8 cellular contexts compared by ENCODE assay signal in genomic region chr6:30617565-30618269, GRCh38. TPM values are rescaled to one million over a fixed set of nuclear protein-coding genes. Genes with fewer than 3 reads are reported as not detected.
DNase-seq lines count a peak whose midpoint lies in the region; ATAC-seq, FAIRE-seq and TF ChIP-seq lines count a peak whose summit lies in the region.

Gene MRPS18B (plus strand): TSS chr6:30617840. CDS start chr6:30617866, 26 bp downstream.

- H3K9me3 ChIP-seq in AG04450 (ENCODE audit: control insufficient read depth, insufficient read depth, low read length) = no peaks in the 10 kb centered on the region

- CTCF ChIA-PET in AG04450 (lab: Charles Lee) = interaction anchor here (1.1 to 1.6 kb wide), 4 partner anchors 9 to 113 kb away, joined by 3 to 5 read pairs (median 4); partner anchors contain the start of gene ATAT1

- no peaks in the 10 kb centered on the region for H3K27me3 ChIP-seq in AG04450 (ENCODE audit: control insufficient read depth, insufficient read depth, low read length)

- ATAC-seq in HG03196 (IDR thresholded peaks at IDR 0.05; ENCODE audit: unreplicated experiment) = peak; percentile 69

- peak; percentile 97 for DNase-seq in AG04450 (ENCODE audit: low read depth, low spot score)
- DNase-seq in NCI-H345 (lab: John Stamatoyannopoulos, UW) = peak; percentile 97
- DNase-seq in activated CD4-positive, CD25-positive, alpha-beta regulatory T cell (lab: John Stamatoyannopoulos, UW) = peak; percentile 90 to 95 (median 92)
- DNase-seq in central memory CD4-positive, alpha-beta T cell = peak; percentile 99
- DNase-seq in stimulated activated CD4-positive, alpha-beta T cell treated with anti-CD3 and anti-CD28 coated beads, Interleukin-12 subunit alpha, Interleukin-12 subunit beta, amount 100 ng/mL, for 4 hours = peak; percentile 94

- H3K27ac ChIP-seq in AG04450 (ENCODE audit: low read depth, low read length) = peak within 1 kb of the TSS; percentile 98

- in situ Hi-C loops in GM18951 (cut with MboI; ENCODE audit: low sequenced_read_pairs, unreplicated experiment) = no loop called here

- peak; percentile 93 for FAIRE-seq in islet of Langerhans (lab: Jason Lieb, UNC)

- peak; percentile 89 for TF ChIP-seq POLR2A in GM18951 (IDR thresholded peaks at IDR 0.05; ENCODE audit: extremely low read depth, insufficient read depth, insufficient read length)

- POLR2A ChIA-PET in AG04450 (lab: Yijun Ruan, JAX) = interaction anchor here (0.6 to 1.5 kb wide), 5 partner anchors 9 to 290 kb away, joined by 3 to 18 read pairs (median 3); partner anchors contain the start of genes ABCF1 and ATAT1

- no peak for TF ChIP-seq CTCF in AG04450 (IDR thresholded peaks at IDR 0.05; ENCODE audit: low read depth, low read length)

- peak within 1 kb of the TSS; percentile 94 for H3K4me3 ChIP-seq in AG04450 (ENCODE audit: low read depth, low read length)

RNA-seq across cellular contexts. Expression of gene MRPS18B, which starts in this region (rescaled TPM):
- 56.6 and 59.8 TPM in 2 replicates for polyA plus RNA-seq in AG04450 (2011; rRNA removed)
- polyA minus RNA-seq in AG04450 (2011; rRNA and poly(A)+ RNA removed) = 40.5 and 47.8 TPM in 2 replicates

Comparison
In these comparisons a context has a peak if more than half of its experiments do, and no peak if none do; other contexts are left out.
1. Peak in every context shown above with its lines: DNase-seq, ATAC-seq, H3K4me3 ChIP-seq and H3K27ac ChIP-seq.